ENCODE assay signal across 1 cellular context in the genomic region with DNA sequence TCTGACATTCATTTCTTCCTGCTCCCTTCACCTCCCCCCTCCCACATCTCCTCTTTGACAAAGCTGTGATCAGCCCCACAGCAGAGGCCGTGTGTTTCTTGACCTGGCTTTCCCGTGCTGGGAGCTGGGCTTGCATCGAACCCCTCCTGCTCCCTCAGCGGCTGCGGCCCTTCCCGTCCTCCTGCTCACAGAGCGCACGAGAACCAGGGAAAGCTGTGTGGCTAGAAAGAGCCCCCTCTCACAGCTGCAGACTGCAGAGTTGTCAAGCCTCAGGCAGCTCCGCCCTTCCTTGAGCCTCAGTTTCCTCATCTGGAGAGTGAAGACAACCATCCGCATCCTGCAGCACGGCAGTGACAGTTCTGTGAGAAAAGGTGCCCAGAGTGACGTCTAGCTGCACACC.
TF ChIP-seq lines count a peak whose summit lies in the region.

No MANE protein-coding gene starts in this region.

TF ChIP-seq in H1, 55 proteins besides CTCF, POLR2A, EP300 and RAD21 (continued from another document):
- TF ChIP-seq USF2 (IDR thresholded peaks at IDR 0.05; ENCODE audit: low read length) (no peak), SP4 (IDR thresholded peaks at IDR 0.05; ENCODE audit: low read length) (no peak), YY1 (IDR thresholded peaks at IDR 0.05; ENCODE audit: low read depth, low read length) (no peak), SP1 (IDR thresholded peaks at IDR 0.05; ENCODE audit: low read depth, low read length) (no peak), NANOG (IDR thresholded peaks at IDR 0.05; ENCODE audit: insufficient read depth, low read depth, low read length, poor library complexity, severe bottlenecking) (no peak), TAF1 (IDR thresholded peaks at IDR 0.05; ENCODE audit: low read depth, low read length) (no peak), TBP (IDR thresholded peaks at IDR 0.05; ENCODE audit: low read depth, low read length) (no peak)
TF ChIP-seq in H1: peak in this region for 0.
